In genomic region chr2:96876036-96876810, GRCh38 we compare ENCODE assay signal across 11 cellular contexts. TPM values are rescaled to one million over a fixed set of nuclear protein-coding genes. Genes with fewer than 3 reads are reported as not detected.
A peak's percentile ranks its signal among the peaks of the same experiment; 100 is the strongest.
DNase-seq lines count a peak whose midpoint lies in the region; ATAC-seq and TF ChIP-seq lines count a peak whose summit lies in the region.
"Had no signal": no experiment of that assay in that cellular context is flagged by ENCODE, and none has a peak within 500 bp of the region (broad histone marks: within the 10 kb centered on the region; RNA-seq: fewer than 3 reads in every experiment).

No MANE protein-coding gene starts in this region.

- peak overlapping the region; percentile 27 for H3K9ac ChIP-seq in HUES6 (ENCODE audit: low read length)

- H3K9me3 ChIP-seq in HUES6 (ENCODE audit: control insufficient read depth, insufficient read depth, low read depth, low read length) = no peaks in the 10 kb centered on the region
- H3K9me3 ChIP-seq: colonic mucosa had no signal

- no peak overlapping the region for H3K4me3 Mint-ChIP-seq in mesothelial cell of epicardium

- CTCF ChIA-PET in GM10248 (lab: Yijun Ruan, JAX) = interaction anchor here (1.3 to 4.0 kb wide), 4 partner anchors 8 to 74 kb away, joined by 3 to 22 read pairs (median 4); partner anchors contain the start of gene ANKRD39

- H3K36me3 ChIP-seq in HUES6 (ENCODE audit: control insufficient read depth, insufficient read depth, low read length) (no peaks in the 10 kb centered on the region), brain microvascular endothelial cell (replicated peaks) (no peaks in the 10 kb centered on the region)
- H3K36me3 ChIP-seq: colonic mucosa had no signal

- H3K9me3 Mint-ChIP-seq in mesothelial cell of epicardium = no peaks in the 10 kb centered on the region

- H3K27ac ChIP-seq in HUES6 (ENCODE audit: low read depth, low read length) (no peak overlapping the region), brain microvascular endothelial cell (no peak overlapping the region)
- H3K27ac ChIP-seq: colonic mucosa had no signal

- DNase-seq in AG08395 (ENCODE audit: low spot score) (peak; percentile 53), brain microvascular endothelial cell (peak; percentile 43), mesothelial cell of epicardium (ENCODE audit: low spot score in 2 of 2, unreplicated experiment in 2 of 2) (no peak), NCI-H2171 (lab: John Stamatoyannopoulos, UW) (no peak), GM10248 (ENCODE audit: extremely low spot score) (no peak), NCI-H748 treated with DMSO at 0.1 percent for 48 hours (lab: John Stamatoyannopoulos, UW) (no peak)
- DNase-seq: activated effector memory CD4-positive, alpha-beta T cell treated with Interleukin-2 at 50 U/mL for 16 hours; colonic mucosa; NCI-H146 had no signal

- POLR2A ChIA-PET in GM10248 (lab: Yijun Ruan, JAX) = no interaction called here

- H3K4me3 ChIP-seq in HUES6 (ENCODE audit: low read depth, low read length) = no peak overlapping the region
- H3K4me3 ChIP-seq in brain microvascular endothelial cell (ENCODE audit: low read depth, low read length) = no peak overlapping the region
- H3K4me3 ChIP-seq: colonic mucosa had no signal

- H3K4me1 Mint-ChIP-seq in mesothelial cell of epicardium = peaks cover 66% of the 10 kb centered on the region

- in situ Hi-C loops in brain microvascular endothelial cell (cut with HindIII; ENCODE audit: low pct_ligation_motif_present, low sequenced_read_pairs) = no loop called here

- H3K4me1 ChIP-seq in HUES6 (ENCODE audit: control insufficient read depth, insufficient read depth, low read length) = peaks cover 72% of the 10 kb centered on the region

- no peaks in the 10 kb centered on the region for H3K27me3 Mint-ChIP-seq in mesothelial cell of epicardium (ENCODE audit: low read depth)

- ATAC-seq in HG03025 (IDR thresholded peaks at IDR 0.05; ENCODE audit: low FRiP score, unreplicated experiment) = no peak

- TF ChIP-seq CTCF in brain microvascular endothelial cell (IDR thresholded peaks at IDR 0.05; ENCODE audit: low read depth, low read length, missing control alignments) (no peak), mesothelial cell of epicardium (IDR thresholded peaks at IDR 0.05; ENCODE audit: unreplicated experiment) (no peak), GM10248 (IDR thresholded peaks at IDR 0.05; ENCODE audit: control extremely low read depth, extremely low read depth, low read depth, missing control alignments) (no peak)

- H3K27ac Mint-ChIP-seq in mesothelial cell of epicardium = peak overlapping the region; percentile 94

- H3K36me3 Mint-ChIP-seq in mesothelial cell of epicardium = no peaks in the 10 kb centered on the region

- H3K27me3 ChIP-seq in HUES6 (ENCODE audit: control insufficient read depth, insufficient read depth, low read length) = no peaks in the 10 kb centered on the region
- H3K27me3 ChIP-seq in brain microvascular endothelial cell (replicated peaks) = no peaks in the 10 kb centered on the region
- H3K27me3 ChIP-seq: colonic mucosa had no signal

RNA-seq across cellular contexts. Expression of gene SEMA4C, which starts 6.3 kb away (rescaled TPM):
- total RNA-seq in mesothelial cell of epicardium = 98.6 to 103 TPM (median 102 TPM) in 3 replicates

RNA-seq across cellular contexts. Expression of gene ANKRD39, which starts 18.4 kb away (rescaled TPM):
- 15.9 to 17.6 TPM (median 17.4 TPM) in 3 replicates for total RNA-seq in mesothelial cell of epicardium

RNA-seq across cellular contexts. Expression of gene ANKRD23, which starts 32.4 kb away (rescaled TPM):
- 10.1 to 12.5 TPM (median 12.5 TPM) in 3 replicates for total RNA-seq in mesothelial cell of epicardium

Comparison
In these comparisons a context has a peak if more than half of its experiments do, and no peak if none do; other contexts are left out.
1. DNase-seq: peak in AG08395 (single experiment) and brain microvascular endothelial cell (single experiment); none in mesothelial cell of epicardium (0 of 2), NCI-H2171 (single experiment), GM10248 (single experiment) and NCI-H748 treated with DMSO at 0.1 percent for 48 hours (single experiment).